ENCODE assay signal across 1 cellular context in the genomic region with DNA sequence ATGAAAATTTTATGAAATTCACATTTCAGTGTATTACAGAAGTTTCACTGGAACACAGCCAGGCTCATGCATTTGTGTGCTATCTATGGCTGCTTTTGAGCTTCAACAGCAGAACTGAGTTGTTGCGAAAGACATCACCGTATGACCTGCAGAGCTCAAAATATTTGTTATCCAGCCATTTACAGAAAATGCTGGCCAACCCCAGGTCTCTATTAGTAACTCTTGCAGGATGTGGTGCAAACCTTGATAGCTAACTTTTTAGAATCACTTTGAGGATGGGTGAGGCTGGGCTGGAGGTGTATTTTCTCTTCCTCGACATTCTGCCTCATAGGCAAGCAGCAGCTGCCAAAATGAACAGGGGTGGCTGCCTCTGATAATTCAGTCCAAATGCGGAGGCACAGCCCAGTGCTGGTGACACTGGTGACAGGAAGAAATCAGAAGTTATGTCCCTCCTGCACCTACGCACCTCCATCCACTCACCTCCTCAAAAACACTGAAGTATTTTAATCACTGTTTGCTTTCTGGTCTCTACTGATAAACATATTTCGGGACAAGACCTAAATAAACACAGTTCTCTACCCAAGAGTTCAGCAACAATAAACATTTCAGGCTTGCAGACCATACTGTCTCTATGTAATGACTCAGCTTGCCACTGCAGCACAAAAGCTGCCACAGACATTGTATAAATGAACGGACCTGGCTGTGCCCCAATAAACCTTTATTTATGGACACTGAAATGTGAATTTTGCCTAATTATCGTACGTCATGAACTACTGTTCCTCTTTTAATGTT.
A peak's percentile ranks its signal among the peaks of the same experiment; 100 is the strongest.
TF ChIP-seq lines count a peak whose summit lies in the region.

No MANE protein-coding gene starts in this region.

TF ChIP-seq in K562, 482 proteins besides CTCF, POLR2A, EP300 and RAD21 (continued from another document and continues in another):
- TF ChIP-seq, protein P1, sequence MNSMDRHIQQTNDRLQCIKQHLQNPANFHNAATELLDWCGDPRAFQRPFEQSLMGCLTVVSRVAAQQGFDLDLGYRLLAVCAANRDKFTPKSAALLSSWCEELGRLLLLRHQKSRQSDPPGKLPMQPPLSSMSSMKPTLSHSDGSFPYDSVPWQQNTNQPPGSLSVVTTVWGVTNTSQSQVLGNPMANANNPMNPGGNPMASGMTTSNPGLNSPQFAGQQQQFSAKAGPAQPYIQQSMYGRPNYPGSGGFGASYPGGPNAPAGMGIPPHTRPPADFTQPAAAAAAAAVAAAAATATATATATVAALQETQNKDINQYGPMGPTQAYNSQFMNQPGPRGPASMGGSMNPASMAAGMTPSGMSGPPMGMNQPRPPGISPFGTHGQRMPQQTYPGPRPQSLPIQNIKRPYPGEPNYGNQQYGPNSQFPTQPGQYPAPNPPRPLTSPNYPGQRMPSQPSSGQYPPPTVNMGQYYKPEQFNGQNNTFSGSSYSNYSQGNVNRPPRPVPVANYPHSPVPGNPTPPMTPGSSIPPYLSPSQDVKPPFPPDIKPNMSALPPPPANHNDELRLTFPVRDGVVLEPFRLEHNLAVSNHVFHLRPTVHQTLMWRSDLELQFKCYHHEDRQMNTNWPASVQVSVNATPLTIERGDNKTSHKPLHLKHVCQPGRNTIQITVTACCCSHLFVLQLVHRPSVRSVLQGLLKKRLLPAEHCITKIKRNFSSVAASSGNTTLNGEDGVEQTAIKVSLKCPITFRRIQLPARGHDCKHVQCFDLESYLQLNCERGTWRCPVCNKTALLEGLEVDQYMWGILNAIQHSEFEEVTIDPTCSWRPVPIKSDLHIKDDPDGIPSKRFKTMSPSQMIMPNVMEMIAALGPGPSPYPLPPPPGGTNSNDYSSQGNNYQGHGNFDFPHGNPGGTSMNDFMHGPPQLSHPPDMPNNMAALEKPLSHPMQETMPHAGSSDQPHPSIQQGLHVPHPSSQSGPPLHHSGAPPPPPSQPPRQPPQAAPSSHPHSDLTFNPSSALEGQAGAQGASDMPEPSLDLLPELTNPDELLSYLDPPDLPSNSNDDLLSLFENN (IDR thresholded peaks at IDR 0.05; ENCODE audit: low read depth in 2 of 2, low read length in 2 of 2), result peak in 1 of 2 experiments; percentile 27; a peak in 1 of 4 replicates
- TF ChIP-seq ZFP30 (CRISPR knock-in tag; IDR thresholded peaks at IDR 0.05; ENCODE audit: borderline replicate concordance), result no peak
- no peak for TF ChIP-seq TRIM28 (IDR thresholded peaks at IDR 0.05)
- TF ChIP-seq, protein P2, sequence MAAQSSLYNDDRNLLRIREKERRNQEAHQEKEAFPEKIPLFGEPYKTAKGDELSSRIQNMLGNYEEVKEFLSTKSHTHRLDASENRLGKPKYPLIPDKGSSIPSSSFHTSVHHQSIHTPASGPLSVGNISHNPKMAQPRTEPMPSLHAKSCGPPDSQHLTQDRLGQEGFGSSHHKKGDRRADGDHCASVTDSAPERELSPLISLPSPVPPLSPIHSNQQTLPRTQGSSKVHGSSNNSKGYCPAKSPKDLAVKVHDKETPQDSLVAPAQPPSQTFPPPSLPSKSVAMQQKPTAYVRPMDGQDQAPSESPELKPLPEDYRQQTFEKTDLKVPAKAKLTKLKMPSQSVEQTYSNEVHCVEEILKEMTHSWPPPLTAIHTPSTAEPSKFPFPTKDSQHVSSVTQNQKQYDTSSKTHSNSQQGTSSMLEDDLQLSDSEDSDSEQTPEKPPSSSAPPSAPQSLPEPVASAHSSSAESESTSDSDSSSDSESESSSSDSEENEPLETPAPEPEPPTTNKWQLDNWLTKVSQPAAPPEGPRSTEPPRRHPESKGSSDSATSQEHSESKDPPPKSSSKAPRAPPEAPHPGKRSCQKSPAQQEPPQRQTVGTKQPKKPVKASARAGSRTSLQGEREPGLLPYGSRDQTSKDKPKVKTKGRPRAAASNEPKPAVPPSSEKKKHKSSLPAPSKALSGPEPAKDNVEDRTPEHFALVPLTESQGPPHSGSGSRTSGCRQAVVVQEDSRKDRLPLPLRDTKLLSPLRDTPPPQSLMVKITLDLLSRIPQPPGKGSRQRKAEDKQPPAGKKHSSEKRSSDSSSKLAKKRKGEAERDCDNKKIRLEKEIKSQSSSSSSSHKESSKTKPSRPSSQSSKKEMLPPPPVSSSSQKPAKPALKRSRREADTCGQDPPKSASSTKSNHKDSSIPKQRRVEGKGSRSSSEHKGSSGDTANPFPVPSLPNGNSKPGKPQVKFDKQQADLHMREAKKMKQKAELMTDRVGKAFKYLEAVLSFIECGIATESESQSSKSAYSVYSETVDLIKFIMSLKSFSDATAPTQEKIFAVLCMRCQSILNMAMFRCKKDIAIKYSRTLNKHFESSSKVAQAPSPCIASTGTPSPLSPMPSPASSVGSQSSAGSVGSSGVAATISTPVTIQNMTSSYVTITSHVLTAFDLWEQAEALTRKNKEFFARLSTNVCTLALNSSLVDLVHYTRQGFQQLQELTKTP (IDR thresholded peaks at IDR 0.05; ENCODE audit: low read depth in 1 of 2, partially characterized antibody in 2 of 2), result peak in 1 of 2 experiments; percentile 18
- no peak for TF ChIP-seq ZSCAN32 (CRISPR knock-in tag; IDR thresholded peaks at IDR 0.05)
- TF ChIP-seq RBFOX2 (IDR thresholded peaks at IDR 0.05; ENCODE audit: low read depth, low read length), result no peak
- peak; percentile 63; the same call in 1 of the 2 replicates for TF ChIP-seq MAFF (IDR thresholded peaks at IDR 0.05; ENCODE audit: low read length)
- TF ChIP-seq, protein P3, sequence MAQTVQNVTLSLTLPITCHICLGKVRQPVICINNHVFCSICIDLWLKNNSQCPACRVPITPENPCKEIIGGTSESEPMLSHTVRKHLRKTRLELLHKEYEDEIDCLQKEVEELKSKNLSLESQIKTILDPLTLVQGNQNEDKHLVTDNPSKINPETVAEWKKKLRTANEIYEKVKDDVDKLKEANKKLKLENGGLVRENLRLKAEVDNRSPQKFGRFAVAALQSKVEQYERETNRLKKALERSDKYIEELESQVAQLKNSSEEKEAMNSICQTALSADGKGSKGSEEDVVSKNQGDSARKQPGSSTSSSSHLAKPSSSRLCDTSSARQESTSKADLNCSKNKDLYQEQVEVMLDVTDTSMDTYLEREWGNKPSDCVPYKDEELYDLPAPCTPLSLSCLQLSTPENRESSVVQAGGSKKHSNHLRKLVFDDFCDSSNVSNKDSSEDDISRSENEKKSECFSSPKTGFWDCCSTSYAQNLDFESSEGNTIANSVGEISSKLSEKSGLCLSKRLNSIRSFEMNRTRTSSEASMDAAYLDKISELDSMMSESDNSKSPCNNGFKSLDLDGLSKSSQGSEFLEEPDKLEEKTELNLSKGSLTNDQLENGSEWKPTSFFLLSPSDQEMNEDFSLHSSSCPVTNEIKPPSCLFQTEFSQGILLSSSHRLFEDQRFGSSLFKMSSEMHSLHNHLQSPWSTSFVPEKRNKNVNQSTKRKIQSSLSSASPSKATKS (CRISPR knock-in tag; IDR thresholded peaks at IDR 0.05), result no peak
- peak; percentile 88 for TF ChIP-seq HDAC2 (IDR thresholded peaks at IDR 0.05)
- TF ChIP-seq, protein P4, sequence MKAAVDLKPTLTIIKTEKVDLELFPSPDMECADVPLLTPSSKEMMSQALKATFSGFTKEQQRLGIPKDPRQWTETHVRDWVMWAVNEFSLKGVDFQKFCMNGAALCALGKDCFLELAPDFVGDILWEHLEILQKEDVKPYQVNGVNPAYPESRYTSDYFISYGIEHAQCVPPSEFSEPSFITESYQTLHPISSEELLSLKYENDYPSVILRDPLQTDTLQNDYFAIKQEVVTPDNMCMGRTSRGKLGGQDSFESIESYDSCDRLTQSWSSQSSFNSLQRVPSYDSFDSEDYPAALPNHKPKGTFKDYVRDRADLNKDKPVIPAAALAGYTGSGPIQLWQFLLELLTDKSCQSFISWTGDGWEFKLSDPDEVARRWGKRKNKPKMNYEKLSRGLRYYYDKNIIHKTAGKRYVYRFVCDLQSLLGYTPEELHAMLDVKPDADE (conservative IDR thresholded peaks at IDR 0.05; ENCODE audit: control insufficient read depth, low read depth, low read length), result no peak
- TF ChIP-seq SMAD3 (CRISPR knock-in tag; conservative IDR thresholded peaks at IDR 0.05), result no peak
- no peak for TF ChIP-seq ZNF134 (CRISPR knock-in tag; conservative IDR thresholded peaks at IDR 0.05)
- no peak for TF ChIP-seq SMAD2 (IDR thresholded peaks at IDR 0.05; ENCODE audit: low read depth, low read length)
- TF ChIP-seq, protein P5, sequence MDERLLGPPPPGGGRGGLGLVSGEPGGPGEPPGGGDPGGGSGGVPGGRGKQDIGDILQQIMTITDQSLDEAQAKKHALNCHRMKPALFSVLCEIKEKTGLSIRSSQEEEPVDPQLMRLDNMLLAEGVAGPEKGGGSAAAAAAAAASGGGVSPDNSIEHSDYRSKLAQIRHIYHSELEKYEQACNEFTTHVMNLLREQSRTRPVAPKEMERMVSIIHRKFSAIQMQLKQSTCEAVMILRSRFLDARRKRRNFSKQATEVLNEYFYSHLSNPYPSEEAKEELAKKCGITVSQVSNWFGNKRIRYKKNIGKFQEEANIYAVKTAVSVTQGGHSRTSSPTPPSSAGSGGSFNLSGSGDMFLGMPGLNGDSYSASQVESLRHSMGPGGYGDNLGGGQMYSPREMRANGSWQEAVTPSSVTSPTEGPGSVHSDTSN (CRISPR knock-in tag; IDR thresholded peaks at IDR 0.05; ENCODE audit: low read depth), result no peak
- TF ChIP-seq, protein P5 (tag; conservative IDR thresholded peaks at IDR 0.05; ENCODE audit: low read depth), result peak; percentile 66
- TF ChIP-seq ZNF184 (CRISPR knock-in tag; IDR thresholded peaks at IDR 0.05), result no peak
- TF ChIP-seq, protein P6, sequence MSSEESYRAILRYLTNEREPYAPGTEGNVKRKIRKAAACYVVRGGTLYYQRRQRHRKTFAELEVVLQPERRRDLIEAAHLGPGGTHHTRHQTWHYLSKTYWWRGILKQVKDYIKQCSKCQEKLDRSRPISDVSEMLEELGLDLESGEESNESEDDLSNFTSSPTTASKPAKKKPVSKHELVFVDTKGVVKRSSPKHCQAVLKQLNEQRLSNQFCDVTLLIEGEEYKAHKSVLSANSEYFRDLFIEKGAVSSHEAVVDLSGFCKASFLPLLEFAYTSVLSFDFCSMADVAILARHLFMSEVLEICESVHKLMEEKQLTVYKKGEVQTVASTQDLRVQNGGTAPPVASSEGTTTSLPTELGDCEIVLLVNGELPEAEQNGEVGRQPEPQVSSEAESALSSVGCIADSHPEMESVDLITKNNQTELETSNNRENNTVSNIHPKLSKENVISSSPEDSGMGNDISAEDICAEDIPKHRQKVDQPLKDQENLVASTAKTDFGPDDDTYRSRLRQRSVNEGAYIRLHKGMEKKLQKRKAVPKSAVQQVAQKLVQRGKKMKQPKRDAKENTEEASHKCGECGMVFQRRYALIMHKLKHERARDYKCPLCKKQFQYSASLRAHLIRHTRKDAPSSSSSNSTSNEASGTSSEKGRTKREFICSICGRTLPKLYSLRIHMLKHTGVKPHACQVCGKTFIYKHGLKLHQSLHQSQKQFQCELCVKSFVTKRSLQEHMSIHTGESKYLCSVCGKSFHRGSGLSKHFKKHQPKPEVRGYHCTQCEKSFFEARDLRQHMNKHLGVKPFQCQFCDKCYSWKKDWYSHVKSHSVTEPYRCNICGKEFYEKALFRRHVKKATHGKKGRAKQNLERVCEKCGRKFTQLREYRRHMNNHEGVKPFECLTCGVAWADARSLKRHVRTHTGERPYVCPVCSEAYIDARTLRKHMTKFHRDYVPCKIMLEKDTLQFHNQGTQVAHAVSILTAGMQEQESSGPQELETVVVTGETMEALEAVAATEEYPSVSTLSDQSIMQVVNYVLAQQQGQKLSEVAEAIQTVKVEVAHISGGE (CRISPR knock-in tag; IDR thresholded peaks at IDR 0.05), result no peak
- no peak for TF ChIP-seq SRSF3 (IDR thresholded peaks at IDR 0.05; ENCODE audit: insufficient read depth, low read length)
- no peak for TF ChIP-seq CBX1 (IDR thresholded peaks at IDR 0.05; ENCODE audit: low read depth)
- no peak for TF ChIP-seq ZNF212 (CRISPR knock-in tag; IDR thresholded peaks at IDR 0.05)
- peak; percentile 94 for TF ChIP-seq FOXA1 (IDR thresholded peaks at IDR 0.05; ENCODE audit: borderline replicate concordance)
- peak; percentile 23; the same call in 1 of the 2 replicates for TF ChIP-seq ATF7 (IDR thresholded peaks at IDR 0.05)
- no peak for TF ChIP-seq DIDO1 (tag; IDR thresholded peaks at IDR 0.05; ENCODE audit: low read depth)
- TF ChIP-seq ZNF354B (CRISPR knock-in tag; IDR thresholded peaks at IDR 0.05), result no peak
- no peak for TF ChIP-seq ZNF589 (CRISPR knock-in tag; IDR thresholded peaks at IDR 0.05; ENCODE audit: low read depth)
- no peak for TF ChIP-seq TARDBP (IDR thresholded peaks at IDR 0.05)
- TF ChIP-seq ZNF668 (CRISPR knock-in tag; IDR thresholded peaks at IDR 0.05), result no peak
- 0 out of 2 replicates have a peak, but pooled peaks have one; percentile 39 for TF ChIP-seq MAFG (tag; conservative IDR thresholded peaks at IDR 0.05)
- TF ChIP-seq MXI1 (IDR thresholded peaks at IDR 0.05; ENCODE audit: low read depth, low read length), result no peak
- TF ChIP-seq SMARCA5 (IDR thresholded peaks at IDR 0.05), result no peak
- no peak for TF ChIP-seq PHTF2 (CRISPR knock-in tag; IDR thresholded peaks at IDR 0.05)
- TF ChIP-seq POLR3G (IDR thresholded peaks at IDR 0.05; ENCODE audit: extremely low read depth, insufficient read length, insufficient replicate concordance), result no peak
- no peak for TF ChIP-seq SP2 (IDR thresholded peaks at IDR 0.05; ENCODE audit: extremely low read depth, low read depth, low read length, poor library complexity, severe bottlenecking)
- TF ChIP-seq RFX1 (IDR thresholded peaks at IDR 0.05), result no peak
- TF ChIP-seq EZH2 (IDR thresholded peaks at IDR 0.05; ENCODE audit: borderline replicate concordance, low read depth, low read length), result no peak
- no peak for TF ChIP-seq KLF1 (tag; IDR thresholded peaks at IDR 0.05)
- TF ChIP-seq, protein P7, sequence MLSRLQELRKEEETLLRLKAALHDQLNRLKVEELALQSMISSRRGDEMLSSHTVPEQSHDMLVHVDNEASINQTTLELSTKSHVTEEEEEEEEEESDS (CRISPR knock-in tag; IDR thresholded peaks at IDR 0.05), result no peak
- TF ChIP-seq FOSL1 (tag; conservative IDR thresholded peaks at IDR 0.05), result peak; percentile 55; the same call in 1 of the 2 replicates
- TF ChIP-seq MAFK (IDR thresholded peaks at IDR 0.05; ENCODE audit: low read length), result peak; percentile 53; the same call in 1 of the 2 replicates
- no peak for TF ChIP-seq PRPF4 (IDR thresholded peaks at IDR 0.05; ENCODE audit: insufficient read depth, low read depth, low read length, poor library complexity, severe bottlenecking)
- TF ChIP-seq TAF15 (IDR thresholded peaks at IDR 0.05; ENCODE audit: low read depth, low read length), result no peak
- no peak for TF ChIP-seq PTRF (tag; IDR thresholded peaks at IDR 0.05)
- TF ChIP-seq, protein P8, sequence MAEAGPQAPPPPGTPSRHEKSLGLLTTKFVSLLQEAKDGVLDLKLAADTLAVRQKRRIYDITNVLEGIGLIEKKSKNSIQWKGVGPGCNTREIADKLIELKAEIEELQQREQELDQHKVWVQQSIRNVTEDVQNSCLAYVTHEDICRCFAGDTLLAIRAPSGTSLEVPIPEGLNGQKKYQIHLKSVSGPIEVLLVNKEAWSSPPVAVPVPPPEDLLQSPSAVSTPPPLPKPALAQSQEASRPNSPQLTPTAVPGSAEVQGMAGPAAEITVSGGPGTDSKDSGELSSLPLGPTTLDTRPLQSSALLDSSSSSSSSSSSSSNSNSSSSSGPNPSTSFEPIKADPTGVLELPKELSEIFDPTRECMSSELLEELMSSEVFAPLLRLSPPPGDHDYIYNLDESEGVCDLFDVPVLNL (CRISPR knock-in tag; IDR thresholded peaks at IDR 0.05; ENCODE audit: low read depth), result no peak
- TF ChIP-seq BMI1 (IDR thresholded peaks at IDR 0.05; ENCODE audit: low read length), result no peak
- TF ChIP-seq SRF (CRISPR knock-in tag; IDR thresholded peaks at IDR 0.05), result peak in 1 of 2 experiments; percentile 58; a peak in 1 of 4 replicates
